8 cellular contexts compared by ENCODE assay signal in genomic region chr4:83282049-83282535, GRCh38. TPM values are rescaled to one million over a fixed set of nuclear protein-coding genes. Genes with fewer than 3 reads are reported as not detected.
A peak's percentile ranks its signal among the peaks of the same experiment; 100 is the strongest.
DNase-seq lines count a peak whose midpoint lies in the region; ATAC-seq, FAIRE-seq and TF ChIP-seq lines count a peak whose summit lies in the region.

No MANE protein-coding gene starts in this region.

- no peak overlapping the region for H3K4me2 ChIP-seq in IMR-90 (ENCODE audit: low read depth, low read length)

- CTCF ChIA-PET in IMR-90 (lab: Yijun Ruan, JAX): interaction anchor here (0.6 to 1.7 kb wide), 4 partner anchors 11 to 383 kb away, joined by 3 to 5 read pairs (median 4); no protein-coding TSS in a partner anchor

- POLR2A ChIA-PET in IMR-90 (lab: Charles Lee; ENCODE audit: unreplicated experiment): interaction anchor here (0.6 kb wide), 1 partner anchor 208 kb away, joined by 8 read pairs; no protein-coding TSS in a partner anchor

- no peak overlapping the region for H4K91ac ChIP-seq in IMR-90 (ENCODE audit: insufficient read depth, low read depth, low read length)

- H3K36me3 ChIP-seq in IMR-90 (ENCODE audit: control insufficient read depth, insufficient read depth, low read length) (0 out of 2 replicates have a peak, but pooled peaks cover 2% of the 10 kb centered on the region), kidney (ENCODE audit: control insufficient read depth in 1 of 2, insufficient read depth in 2 of 2, low read length in 2 of 2) (peaks cover 0 to 2% of the 10 kb centered on the region in 2 donors)

- no peak overlapping the region for H2BK120ac ChIP-seq in IMR-90 (ENCODE audit: low read depth, low read length)

- peak; percentile 74 for TF ChIP-seq CTCF in IMR-90 (conservative IDR thresholded peaks at IDR 0.05; ENCODE audit: low read depth, low read length)
- peak; percentile 59 for TF ChIP-seq CTCF in kidney (IDR thresholded peaks at IDR 0.05; ENCODE audit: borderline replicate concordance, extremely low read depth, insufficient read depth)

- H3K27me3 ChIP-seq in IMR-90 (ENCODE audit: control insufficient read depth, insufficient read depth, low read length): no peaks in the 10 kb centered on the region

- no peak overlapping the region for H3K4ac ChIP-seq in IMR-90 (ENCODE audit: low read depth, low read length)

- no peak for ATAC-seq in IMR-90 (ENCODE audit: low read depth)

- no peaks in the 10 kb centered on the region; the same call in 1 of the 2 replicates for H3K9me1 ChIP-seq in IMR-90 (ENCODE audit: insufficient read depth, low read length)

- no peak overlapping the region for H3K27ac ChIP-seq in IMR-90 (ENCODE audit: insufficient read depth, low read length)
- H3K27ac ChIP-seq in kidney (ENCODE audit: low read depth in 2 of 2, low read length in 2 of 2): no peak overlapping the region

- no peak overlapping the region for H2AFZ ChIP-seq in IMR-90 (replicated peaks; ENCODE audit: low read length, poor library complexity)

- H3K9ac ChIP-seq in IMR-90 (ENCODE audit: low read depth, low read length) (no peak overlapping the region), kidney (ENCODE audit: low read length in 2 of 2) (no peak overlapping the region)

- dilution Hi-C loops in IMR-90 (cut with HindIII; ENCODE audit: low sequenced_read_pairs, unreplicated experiment): no loop called here

- H2BK20ac ChIP-seq in IMR-90 (ENCODE audit: low read depth, low read length): no peak overlapping the region

- in situ Hi-C loops in IMR-90 (cut with MboI; ENCODE audit: low sequenced_read_pairs): loop anchor here (10.0 kb wide), 2 partner anchors 173 to 207 kb away; partner anchors contain the start of genes HELQ and MRPS18C
- in situ Hi-C loops in SK-MEL-5 (cut with HindIII; ENCODE audit: low pct_unique_long_range_greater_than_20kb, low sequenced_read_pairs): no loop called here

- no peak for TF ChIP-seq POLR2A in IMR-90 (IDR thresholded peaks at IDR 0.05; ENCODE audit: low read depth, low read length)

- no peak overlapping the region for H3K4me3 ChIP-seq in IMR-90 (ENCODE audit: insufficient read depth, low read depth, low read length)
- no peak overlapping the region for H3K4me3 ChIP-seq in kidney (ENCODE audit: low read length in 2 of 2)

- WGBS in IMR-90 (ENCODE audit: extremely low coverage in 2 of 2, insufficient read length in 1 of 2), 2 experiments: no CpG with 5 or more reads among the region's 4 CpGs

- intact Hi-C loops in IMR-90 (cut with micrococcal nuclease): loop anchor here (1.0 to 10.0 kb wide), 4 partner anchors 208 to 820 kb away; no protein-coding TSS in a partner anchor
- intact Hi-C loops in kidney (cut with DNase I): no loop called here

- peak; percentile 85 for FAIRE-seq in kidney (lab: Jason Lieb, UNC)

- peaks cover 5 to 16% of the 10 kb centered on the region in 2 experiments; a peak in 3 of 4 replicates for H3K79me1 ChIP-seq in IMR-90 (ENCODE audit: low read depth in 1 of 2, low read length in 2 of 2)

- H3K56ac ChIP-seq in IMR-90 (ENCODE audit: extremely low read depth, insufficient read depth, low read length): no peak overlapping the region

- H2BK15ac ChIP-seq in IMR-90 (ENCODE audit: low read depth, low read length): no peak overlapping the region

- H3K18ac ChIP-seq in IMR-90 (ENCODE audit: low read depth, low read length): no peak overlapping the region

- no peak overlapping the region for H4K8ac ChIP-seq in IMR-90 (ENCODE audit: low read depth in 2 of 2, low read length in 2 of 2)

- TF ChIP-seq RAD21 in IMR-90 (IDR thresholded peaks at IDR 0.05; ENCODE audit: low read length): peak; percentile 77

- peak; percentile 6 for DNase-seq in DMS153 treated with DMSO at 0.1 percent for 48 hours (lab: John Stamatoyannopoulos, UW; ENCODE audit: unreplicated experiment)
- no peak for DNase-seq in DMS153 (lab: John Stamatoyannopoulos, UW)
- DNase-seq in IMR-90: peak; percentile 62
- DNase-seq in SK-MEL-5 (ENCODE audit: low read depth, low spot score): peak; percentile 60
- peak; percentile 57 for DNase-seq in amniotic epithelial cell (ENCODE audit: low read depth)
- no peak for DNase-seq in kidney
- DNase-seq in stimulated activated CD4-positive, alpha-beta T cell treated with anti-CD3 and anti-CD28 coated beads, TNF-alpha, amount 100 ng/mL, for 1 hour (ENCODE audit: low read depth in 3 of 3, low spot score in 1 of 3): peak in 2 of 3 donors; percentile 10 to 18
- no peak for DNase-seq in ecto neural progenitor cell (ENCODE audit: low spot score)

- no peak overlapping the region for H2AK5ac ChIP-seq in IMR-90 (ENCODE audit: low read depth, low read length)

- H3K9me3 ChIP-seq in IMR-90 (ENCODE audit: control insufficient read depth, insufficient read depth, low read length) (no peaks in the 10 kb centered on the region), kidney (ENCODE audit: control insufficient read depth in 1 of 2, low read length in 2 of 2) (no peaks in the 10 kb centered on the region)

- H3K14ac ChIP-seq in IMR-90 (replicated peaks; ENCODE audit: low read depth, low read length): no peak overlapping the region

- no peak overlapping the region for H2AK9ac ChIP-seq in IMR-90 (replicated peaks; ENCODE audit: low read depth, low read length, poor library complexity)

- no peak overlapping the region for H2BK5ac ChIP-seq in IMR-90 (ENCODE audit: low read depth, low read length, poor library complexity, severe bottlenecking)

- no peaks in the 10 kb centered on the region for H3K4me1 ChIP-seq in IMR-90 (ENCODE audit: control insufficient read depth, insufficient read depth, low read length)
- peaks cover 5% of the 10 kb centered on the region in 2 donors for H3K4me1 ChIP-seq in kidney (ENCODE audit: control insufficient read depth in 1 of 2, insufficient read depth in 1 of 2, low read depth in 1 of 2, low read length in 2 of 2)

- H4K5ac ChIP-seq in IMR-90 (ENCODE audit: low read depth, low read length): no peak overlapping the region

- H4K20me1 ChIP-seq in IMR-90 (ENCODE audit: insufficient read depth, low read length): 0 out of 2 replicates have a peak, but pooled peaks cover 3% of the 10 kb centered on the region

- no TSS peak for BruUV-seq in IMR-90 (replicated peaks; lab: Mats Ljungman, UMichigan)

- no peak overlapping the region for H3K23ac ChIP-seq in IMR-90 (ENCODE audit: low read depth, low read length)

TF ChIP-seq in IMR-90, 13 proteins besides CTCF, POLR2A, EP300 and RAD21:
- TF ChIP-seq CEBPB (IDR thresholded peaks at IDR 0.05; ENCODE audit: low read depth, low read length): no peak
- TF ChIP-seq SMC3 (IDR thresholded peaks at IDR 0.05; ENCODE audit: low read depth, low read length): peak; percentile 75

RNA-seq across cellular contexts. Expression of gene COQ2, which starts 2.5 kb away (rescaled TPM):
- total RNA-seq in IMR-90 (2012; rRNA removed): 7.3 and 8.9 TPM in 2 replicates
- polyA plus RNA-seq in IMR-90 (2012; rRNA removed): 7.4 and 7.9 TPM in 2 replicates
- 3.7 TPM in 2 replicates for polyA plus RNA-seq in IMR-90 (2012; cell fraction: cytosol; rRNA removed)
- 1.1 and 3.2 TPM in 2 replicates for polyA plus RNA-seq in IMR-90 (2012; cell fraction: nucleus; rRNA removed; ENCODE audit: low replicate concordance)
- 9.0 and 10.8 TPM in 2 replicates for total RNA-seq in SK-MEL-5 (2014; rRNA removed; shearing (Covaris generic))
- polyA plus RNA-seq in SK-MEL-5 (2015; cell fraction: cytosol; rRNA removed): 12.7 and 14.0 TPM in 2 replicates
- polyA plus RNA-seq in SK-MEL-5 (2015; cell fraction: nucleus; rRNA removed): 7.3 and 9.9 TPM in 2 replicates
- total RNA-seq in kidney: 8.1 TPM
- polyA plus RNA-seq in kidney (ENCODE audit: insufficient read depth, low read depth, low replicate concordance): 11.6 TPM

RNA-seq across cellular contexts. Expression of gene HPSE, which starts 52.6 kb away (rescaled TPM):
- total RNA-seq in IMR-90 (2012; rRNA removed) (under 0.01 and 0.28 TPM in 2 replicates), kidney (6.8 TPM)
- polyA plus RNA-seq in IMR-90 (2012; rRNA removed) (0.09 TPM in 2 replicates), kidney (ENCODE audit: insufficient read depth, low read depth, low replicate concordance) (1.9 TPM)
- 0.03 and 0.05 TPM in 2 replicates for polyA plus RNA-seq in IMR-90 (2012; cell fraction: cytosol; rRNA removed)
- polyA plus RNA-seq in IMR-90 (2012; cell fraction: nucleus; rRNA removed; ENCODE audit: low replicate concordance): 0.02 and 0.05 TPM in 2 replicates
- 5.7 and 7.4 TPM in 2 replicates for total RNA-seq in SK-MEL-5 (2014; rRNA removed; shearing (Covaris generic))
- polyA plus RNA-seq in SK-MEL-5 (2015; cell fraction: cytosol; rRNA removed): 4.6 and 4.9 TPM in 2 replicates
- polyA plus RNA-seq in SK-MEL-5 (2015; cell fraction: nucleus; rRNA removed): 0.99 and 1.1 TPM in 2 replicates

Comparison
In these comparisons a context has a peak if more than half of its experiments do, and no peak if none do; other contexts are left out.
1. DNase-seq: peak in DMS153 treated with DMSO at 0.1 percent for 48 hours (single experiment), IMR-90 (single experiment), SK-MEL-5 (single experiment), amniotic epithelial cell (single experiment) and stimulated activated CD4-positive, alpha-beta T cell treated with anti-CD3 and anti-CD28 coated beads, TNF-alpha, amount 100 ng/mL, for 1 hour (2 of 3); none in DMS153 (single experiment), kidney (single experiment) and ecto neural progenitor cell (single experiment).